In the genomic region with DNA sequence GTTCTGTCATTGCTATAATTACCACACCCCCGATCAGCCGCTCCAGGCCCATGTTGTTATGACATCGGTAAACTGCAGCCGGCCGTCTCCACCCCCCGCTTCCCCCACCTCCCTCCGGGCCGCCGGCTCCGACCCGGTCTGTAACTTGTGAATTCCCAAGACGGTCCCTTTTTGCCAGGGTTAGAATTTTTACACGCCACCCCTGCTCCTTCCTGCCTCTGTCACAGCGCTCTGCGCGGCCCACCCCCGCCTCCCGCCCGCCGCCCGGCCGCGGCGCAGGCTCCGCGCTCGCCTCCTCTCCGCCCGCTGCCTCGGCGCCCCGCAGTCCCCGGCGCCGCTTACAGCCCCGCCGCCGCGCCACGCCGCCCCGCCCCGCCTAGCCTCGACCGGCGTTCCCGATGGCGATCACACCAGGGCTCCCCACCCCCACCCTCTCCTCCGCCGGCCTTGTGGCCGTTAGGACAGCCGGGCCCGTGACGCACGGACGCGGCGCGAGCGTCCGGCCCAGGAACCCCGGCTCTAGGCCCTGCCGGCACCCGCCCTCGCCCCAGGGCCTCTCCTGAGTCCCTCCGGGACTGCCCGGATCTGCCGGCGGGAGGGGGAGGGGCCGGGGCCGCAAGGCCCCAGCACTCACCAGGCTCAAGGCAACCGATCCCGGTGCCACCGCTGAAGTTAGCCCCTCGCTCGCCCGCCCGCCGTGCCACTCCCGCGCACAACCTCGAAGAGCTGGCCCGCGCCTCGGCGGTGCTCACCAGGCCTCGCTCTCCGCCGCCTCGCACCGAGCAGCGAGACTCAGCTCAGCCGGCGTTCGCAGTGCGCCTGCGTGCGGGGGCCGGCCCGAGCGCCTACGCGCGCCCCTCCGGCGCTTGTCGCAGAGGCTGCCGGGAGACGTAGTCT, we compare ENCODE assay signal across 8 cellular contexts. TPM values are rescaled to one million over a fixed set of nuclear protein-coding genes. Genes with fewer than 3 reads are reported as not detected.
A peak's percentile ranks its signal among the peaks of the same experiment; 100 is the strongest.
DNase-seq lines count a peak whose midpoint lies in the region; ATAC-seq and TF ChIP-seq lines count a peak whose summit lies in the region.

Gene KPNA1, minus strand, starts transcription at position 817 of the 897 bp plus-strand sequence. CDS start 18,374 bp downstream, outside the sequence.

- no peaks in the 10 kb centered on the region for H3K36me3 ChIP-seq in MM.1S (replicated peaks; ENCODE audit: insufficient read depth, low read length)
- peaks cover 14% of the 10 kb centered on the region for H3K36me3 ChIP-seq in SJSA1
- no peaks in the 10 kb centered on the region for H3K36me3 ChIP-seq in neuron (ENCODE audit: insufficient read depth, low read length)

- peak within 1 kb of the TSS; percentile 88 for H3K4me2 ChIP-seq in MM.1S (ENCODE audit: low read depth, low read length)

- no peak for TF ChIP-seq CTCF in MM.1S (IDR thresholded peaks at IDR 0.05; ENCODE audit: low read length)
- no peak for TF ChIP-seq CTCF in foreskin keratinocyte (conservative IDR thresholded peaks at IDR 0.05)

- H3F3A ChIP-seq in MM.1S (ENCODE audit: insufficient read depth, low read length) = peaks cover 8% of the 10 kb centered on the region

- no peaks in the 10 kb centered on the region for H3K9me3 ChIP-seq in MM.1S (replicated peaks; ENCODE audit: insufficient read depth, low read length)
- no peaks in the 10 kb centered on the region for H3K9me3 ChIP-seq in SJSA1 (replicated peaks)
- no peaks in the 10 kb centered on the region for H3K9me3 ChIP-seq in neuron (ENCODE audit: low read length)

- peak; percentile 90 for ATAC-seq in foreskin keratinocyte

- H3K4me1 ChIP-seq in MM.1S (ENCODE audit: low read length) (peaks cover 7% of the 10 kb centered on the region), SJSA1 (replicated peaks) (peaks cover 3% of the 10 kb centered on the region; the same call in 1 of the 2 replicates), foreskin keratinocyte (peaks cover 14% of the 10 kb centered on the region), neuron (ENCODE audit: insufficient read depth, low read length) (peaks cover 10% of the 10 kb centered on the region)

- peaks cover 47% of the 10 kb centered on the region for H3K79me2 ChIP-seq in MM.1S (ENCODE audit: low read length)

- H3K27me3 ChIP-seq in MM.1S (replicated peaks; ENCODE audit: insufficient read depth, low read length) = no peaks in the 10 kb centered on the region
- H3K27me3 ChIP-seq in SJSA1 (replicated peaks) = no peaks in the 10 kb centered on the region
- H3K27me3 ChIP-seq in foreskin keratinocyte = no peaks in the 10 kb centered on the region
- H3K27me3 ChIP-seq in neuron (ENCODE audit: insufficient read depth, low read length) = no peaks in the 10 kb centered on the region

- H3K4me3 ChIP-seq in MM.1S (ENCODE audit: low read length) = peak within 1 kb of the TSS; percentile 85
- H3K4me3 ChIP-seq in SJSA1 = peak within 1 kb of the TSS; percentile 87
- H3K4me3 ChIP-seq in neuron (ENCODE audit: low read length) = peak within 1 kb of the TSS; percentile 70

- H3K9ac ChIP-seq in MM.1S (ENCODE audit: low read length) = peak within 1 kb of the TSS; percentile 92

- H3K9me2 ChIP-seq in MM.1S (replicated peaks; ENCODE audit: insufficient read depth, low read length) = no peaks in the 10 kb centered on the region

- H2AFZ ChIP-seq in MM.1S (ENCODE audit: low read length) (peak within 1 kb of the TSS; percentile 76), neuron (ENCODE audit: low read depth, low read length) (peak within 1 kb of the TSS; percentile 92)

- H4K20me1 ChIP-seq in MM.1S (ENCODE audit: insufficient read depth, low read length) = peaks cover 28% of the 10 kb centered on the region

- peak within 1 kb of the TSS; percentile 95 for H3K27ac ChIP-seq in MM.1S (ENCODE audit: low read length)
- H3K27ac ChIP-seq in SJSA1 = peak within 1 kb of the TSS; percentile 90
- peak within 1 kb of the TSS; percentile 91 for H3K27ac ChIP-seq in foreskin keratinocyte

- DNase-seq in GF-D8 (lab: John Stamatoyannopoulos, UW) = peak; percentile 67
- DNase-seq in HCEC 1CT = peak; percentile 87
- DNase-seq in MM.1S = peak; percentile 92
- DNase-seq in SJSA1 (ENCODE audit: low read depth in 1 of 2, low spot score in 2 of 2) = peak; percentile 81 to 92
- peak; percentile 62 to 83 (median 69) for DNase-seq in activated naive CD4-positive, alpha-beta T cell (lab: John Stamatoyannopoulos, UW)
- peak; percentile 69 to 86 for DNase-seq in foreskin keratinocyte
- peak; percentile 81 for DNase-seq in stromal cell of bone marrow (ENCODE audit: low read depth)

RNA-seq across cellular contexts. Expression of gene KPNA1, which starts in this region (rescaled TPM):
- total RNA-seq in SJSA1 (2014; rRNA removed; shearing (Covaris generic)) = 25.0 and 47.1 TPM in 2 replicates
- total RNA-seq in foreskin keratinocyte = 57.9 and 58.9 TPM in 2 replicates
- 19.2 and 25.2 TPM in 2 replicates for polyA plus RNA-seq in foreskin keratinocyte

Comparison
In these comparisons a context has a peak if more than half of its experiments do, and no peak if none do; other contexts are left out.
1. Peak in every context shown above with its lines: DNase-seq, ATAC-seq, H3K4me3 ChIP-seq and H3K27ac ChIP-seq.